Comparison of ENCODE assay signal across 9 cellular contexts in genomic region chr3:126926684-126927404, GRCh38. TPM values are rescaled to one million over a fixed set of nuclear protein-coding genes. Genes with fewer than 3 reads are reported as not detected.
A peak's percentile ranks its signal among the peaks of the same experiment; 100 is the strongest.
DNase-seq lines count a peak whose midpoint lies in the region; ATAC-seq and TF ChIP-seq lines count a peak whose summit lies in the region.
"Had no signal": no experiment of that assay in that cellular context is flagged by ENCODE, and none has a peak within 500 bp of the region (broad histone marks: within the 10 kb centered on the region; RNA-seq: fewer than 3 reads in every experiment).

No MANE protein-coding gene starts in this region.

- H3K36me3 ChIP-seq in breast epithelium (no peaks in the 10 kb centered on the region), hepatocyte (replicated peaks; ENCODE audit: insufficient read depth, low read depth) (no peaks in the 10 kb centered on the region), thoracic aorta (no peaks in the 10 kb centered on the region)

- peaks cover 26% of the 10 kb centered on the region for H3K4me1 Mint-ChIP-seq in activated CD8-positive, alpha-beta T cell treated with anti-CD3 and anti-CD28 coated beads, Interleukin-2, amount 10 ng/mL, durations not matched to agents 7 days and 5 days (ENCODE audit: low read depth)

- TF ChIP-seq POLR2A in breast epithelium (IDR thresholded peaks at IDR 0.05) = no peak

- no peaks in the 10 kb centered on the region for H3K79me2 ChIP-seq in hepatocyte

- peak; percentile 87 for ATAC-seq in thoracic aorta (ENCODE audit: insufficient number of reproducible peaks, low FRiP score, low read depth)
- ATAC-seq in activated CD8-positive, alpha-beta T cell treated with anti-CD3 and anti-CD28 coated beads, Interleukin-2, amount 10 ng/mL, durations not matched to agents 7 days and 5 days = no peak
- no peak for ATAC-seq in activated CD4-positive, CD25-positive, alpha-beta regulatory T cell treated with anti-CD3 and anti-CD28 coated beads, Interleukin-2, amount 50 U/mL, for 24 hours

- no peaks in the 10 kb centered on the region for H3K36me3 Mint-ChIP-seq in activated CD8-positive, alpha-beta T cell treated with anti-CD3 and anti-CD28 coated beads, Interleukin-2, amount 10 ng/mL, durations not matched to agents 7 days and 5 days (ENCODE audit: low read depth)

- H3K4me2 ChIP-seq in hepatocyte = no peak overlapping the region

- intact Hi-C loops in breast epithelium (cut with DNase I; ENCODE audit: low total_unique reads) = no loop called here

- H3K27me3 Mint-ChIP-seq in activated CD8-positive, alpha-beta T cell treated with anti-CD3 and anti-CD28 coated beads, Interleukin-2, amount 10 ng/mL, durations not matched to agents 7 days and 5 days (ENCODE audit: low read depth) = no peaks in the 10 kb centered on the region
- H3K27me3 Mint-ChIP-seq: central memory CD8-positive, alpha-beta T cell had no signal

- POLR2A ChIA-PET in activated CD8-positive, alpha-beta T cell treated with anti-CD3 and anti-CD28 coated beads, Interleukin-2, amount 10 ng/mL, durations not matched to agents 7 days and 5 days (lab: Charles Lee) = interaction anchor here (1.0 kb wide), 1 partner anchor 11 kb away, joined by 3 read pairs; no protein-coding TSS in a partner anchor

- no peaks in the 10 kb centered on the region for H4K20me1 ChIP-seq in hepatocyte (ENCODE audit: insufficient read depth, poor library complexity, severe bottlenecking)

- TF ChIP-seq CTCF in breast epithelium (IDR thresholded peaks at IDR 0.05) (no peak), hepatocyte (IDR thresholded peaks at IDR 0.05; ENCODE audit: poor library complexity) (no peak), thoracic aorta (IDR thresholded peaks at IDR 0.05) (peak; percentile 37)

- H3K9me3 ChIP-seq in breast epithelium = no peaks in the 10 kb centered on the region
- no peaks in the 10 kb centered on the region for H3K9me3 ChIP-seq in hepatocyte (ENCODE audit: low read depth)
- no peaks in the 10 kb centered on the region for H3K9me3 ChIP-seq in thoracic aorta

- H3K9me2 ChIP-seq in hepatocyte (replicated peaks; ENCODE audit: insufficient read depth) = no peaks in the 10 kb centered on the region

- WGBS in hepatocyte (ENCODE audit: low lambda C conversion rate, missing lambda C conversion rate) = 85% methylated on average over 11 of the region's 11 CpGs

- no peaks in the 10 kb centered on the region for H3K9me3 Mint-ChIP-seq in activated CD8-positive, alpha-beta T cell treated with anti-CD3 and anti-CD28 coated beads, Interleukin-2, amount 10 ng/mL, durations not matched to agents 7 days and 5 days (ENCODE audit: insufficient read depth)
- H3K9me3 Mint-ChIP-seq: central memory CD8-positive, alpha-beta T cell had no signal

- H3K27me3 ChIP-seq in breast epithelium (no peaks in the 10 kb centered on the region), hepatocyte (peaks cover 6% of the 10 kb centered on the region), thoracic aorta (replicated peaks; ENCODE audit: insufficient read depth) (no peaks in the 10 kb centered on the region)

- peak; percentile 49 for DNase-seq in HK-2 (ENCODE audit: unreplicated experiment)
- no peak for DNase-seq in breast epithelium (ENCODE audit: low spot score in 2 of 2)
- peak; percentile 30 for DNase-seq in hepatocyte (ENCODE audit: low spot score)
- peak; percentile 70 for DNase-seq in thoracic aorta (ENCODE audit: low spot score)
- no peak for DNase-seq in activated CD8-positive, alpha-beta T cell treated with anti-CD3 and anti-CD28 coated beads, Interleukin-2, amount 10 ng/mL, durations not matched to agents 7 days and 5 days
- no peak for DNase-seq in NCI-H1436 (lab: John Stamatoyannopoulos, UW)
- no peak for DNase-seq in NCI-H146 (lab: John Stamatoyannopoulos, UW)

- H3K27ac ChIP-seq in breast epithelium (peak overlapping the region; percentile 46 to 84), hepatocyte (no peak overlapping the region), thoracic aorta (peak overlapping the region; percentile 64 to 68)

- H3K4me3 ChIP-seq in breast epithelium = no peak overlapping the region
- H3K4me3 ChIP-seq in hepatocyte = no peak overlapping the region
- peak overlapping the region; percentile 2 for H3K4me3 ChIP-seq in thoracic aorta

- H3K4me1 ChIP-seq in breast epithelium = peaks cover 0 to 7% of the 10 kb centered on the region in 2 donors
- H3K4me1 ChIP-seq in hepatocyte (ENCODE audit: insufficient read depth) = peaks cover 6% of the 10 kb centered on the region
- peaks cover 9 to 50% of the 10 kb centered on the region in 2 donors for H3K4me1 ChIP-seq in thoracic aorta (ENCODE audit: control insufficient read depth in 1 of 2, low read depth in 2 of 2)

- H3K4me3 Mint-ChIP-seq in activated CD8-positive, alpha-beta T cell treated with anti-CD3 and anti-CD28 coated beads, Interleukin-2, amount 10 ng/mL, durations not matched to agents 7 days and 5 days = no peak overlapping the region
- H3K4me3 Mint-ChIP-seq: central memory CD8-positive, alpha-beta T cell had no signal

- H3K27ac Mint-ChIP-seq in activated CD8-positive, alpha-beta T cell treated with anti-CD3 and anti-CD28 coated beads, Interleukin-2, amount 10 ng/mL, durations not matched to agents 7 days and 5 days = no peak overlapping the region

- CTCF ChIA-PET in activated CD8-positive, alpha-beta T cell treated with anti-CD3 and anti-CD28 coated beads, Interleukin-2, amount 10 ng/mL, durations not matched to agents 7 days and 5 days (lab: Charles Lee) = interaction anchor here (1.4 kb wide), 1 partner anchor 10 kb away, joined by 3 read pairs; no protein-coding TSS in a partner anchor

- H2AFZ ChIP-seq in hepatocyte = no peak overlapping the region

RNA-seq across cellular contexts. Expression of gene PLXNA1, which starts 56.1 kb away (rescaled TPM):
- total RNA-seq in breast epithelium (10 to 100 TPM; 21.3 to 32.2 (median 25.9) TPM), hepatocyte (30.1 and 35.1 TPM in 2 replicates), thoracic aorta (100 to 1,000 TPM in 1 of 2 donors, 10 to 100 TPM in 1; 70.1 to 102 TPM)
- 19.7 and 21.3 TPM in 2 replicates for polyA plus RNA-seq in hepatocyte
- total RNA-seq in activated CD8-positive, alpha-beta T cell treated with anti-CD3 and anti-CD28 coated beads, Interleukin-2, amount 10 ng/mL, durations not matched to agents 7 days and 5 days = 1 to 10 TPM; 2.4 to 2.7 TPM

Comparison
In these comparisons a context has a peak if more than half of its experiments do, and no peak if none do; other contexts are left out.
1. DNase-seq: peak in HK-2 (single experiment), hepatocyte (single experiment) and thoracic aorta (single experiment); none in breast epithelium (0 of 2), activated CD8-positive, alpha-beta T cell treated with anti-CD3 and anti-CD28 coated beads, Interleukin-2, amount 10 ng/mL, durations not matched to agents 7 days and 5 days (single experiment), NCI-H1436 (single experiment) and NCI-H146 (single experiment).